In the genomic region with DNA sequence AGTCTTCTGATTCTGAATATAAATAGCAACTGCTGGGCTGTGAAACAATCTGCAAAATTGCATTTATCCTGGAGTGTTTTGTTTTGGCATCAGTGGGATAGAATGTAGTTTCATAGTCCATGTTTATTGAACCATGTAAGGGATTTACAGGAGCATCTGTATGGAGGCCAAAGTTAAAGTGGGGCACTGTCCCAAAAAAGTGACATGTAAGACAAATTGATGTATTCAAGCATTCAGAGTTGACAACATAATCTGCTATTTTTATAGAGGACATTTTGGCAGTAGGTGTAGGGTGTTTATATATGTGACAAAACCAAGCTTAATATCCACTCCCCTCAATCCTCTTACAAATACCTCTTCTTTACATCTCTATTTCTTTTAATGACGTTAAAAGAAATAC, we compare ENCODE assay signal across 23 cellular contexts.
"Had no signal": no experiment of that assay in that cellular context is flagged by ENCODE, and none has a peak within 500 bp of the region (broad histone marks: within the 10 kb centered on the region; RNA-seq: fewer than 3 reads in every experiment).

No MANE protein-coding gene starts in this region.

- H3K4me3 Mint-ChIP-seq: activated CD4-positive, alpha-beta T cell treated with anti-CD3 and anti-CD28 coated beads, Interleukin-2, amount 10 ng/mL, durations not matched to agents 7 days and 5 days; activated CD8-positive, alpha-beta T cell treated with anti-CD3 and anti-CD28 coated beads, Interleukin-2, amount 10 ng/mL, durations not matched to agents 7 days and 5 days; activated naive CD8-positive, alpha-beta T cell treated with anti-CD3 and anti-CD28 coated beads, Interleukin-2, amount 50 U/mL, for 24 hours; activated T-helper 1 cell treated with anti-CD3 and anti-CD28 coated beads, Interleukin-12 subunit alpha, Interleukin-12 subunit beta, Interleukin-2, Interleukin-4 antibody, amounts not matched to agents 30 ng/mL and 10 ng/mL and 1 ng/mL, durations not matched to agents 14 hours and 24 hours and 36 hours; endodermal cell; naive B cell; neural crest cell; stimulated activated naive B cell treated with anti-CD40 and anti-IgM and Interleukin-4, amounts not matched to agents 10 μg/mL and 1 μg/mL and 100 μg/mL, for 72 hours; T-helper 2 cell treated with Interferon-gamma antibody and Interleukin-4, amounts not matched to agents 5 μg/mL and 100 μg/mL, for 36 hours had no signal

- H3K36me3 Mint-ChIP-seq: naive B cell; stimulated activated naive B cell treated with anti-CD40 and anti-IgM and Interleukin-4, amounts not matched to agents 10 μg/mL and 1 μg/mL and 100 μg/mL, for 72 hours had no signal

- H3K27ac ChIP-seq: colonic mucosa, testis, uterus, VCaP had no signal

- H3K9me3 ChIP-seq: colonic mucosa, testis, uterus had no signal

- ATAC-seq: activated CD8-positive, alpha-beta T cell treated with anti-CD3 and anti-CD28 coated beads, Interleukin-2, amount 10 ng/mL, durations not matched to agents 7 days and 5 days; activated naive CD8-positive, alpha-beta T cell treated with anti-CD3 and anti-CD28 coated beads, Interleukin-2, amount 50 U/mL, for 24 hours; stimulated activated naive B cell treated with anti-CD40 and anti-IgM and Interleukin-4, amounts not matched to agents 10 μg/mL and 1 μg/mL and 100 μg/mL, for 72 hours had no signal

- H3K4me1 ChIP-seq: colonic mucosa, testis, uterus had no signal

- H3K27ac Mint-ChIP-seq: activated CD4-positive, alpha-beta T cell treated with anti-CD3 and anti-CD28 coated beads, Interleukin-2, amount 10 ng/mL, durations not matched to agents 7 days and 5 days; activated CD8-positive, alpha-beta T cell treated with anti-CD3 and anti-CD28 coated beads, Interleukin-2, amount 10 ng/mL, durations not matched to agents 7 days and 5 days; activated naive CD8-positive, alpha-beta T cell treated with anti-CD3 and anti-CD28 coated beads, Interleukin-2, amount 50 U/mL, for 24 hours; activated T-helper 1 cell treated with anti-CD3 and anti-CD28 coated beads, Interleukin-12 subunit alpha, Interleukin-12 subunit beta, Interleukin-2, Interleukin-4 antibody, amounts not matched to agents 30 ng/mL and 10 ng/mL and 1 ng/mL, durations not matched to agents 14 hours and 24 hours and 36 hours; endodermal cell; naive B cell; stimulated activated naive B cell treated with anti-CD40 and anti-IgM and Interleukin-4, amounts not matched to agents 10 μg/mL and 1 μg/mL and 100 μg/mL, for 72 hours; T-helper 2 cell treated with Interferon-gamma antibody and Interleukin-4, amounts not matched to agents 5 μg/mL and 100 μg/mL, for 36 hours had no signal

- H3K4me3 ChIP-seq: colonic mucosa, lung, testis, uterus had no signal

- H3K4me1 Mint-ChIP-seq: activated naive CD8-positive, alpha-beta T cell treated with anti-CD3 and anti-CD28 coated beads, Interleukin-2, amount 50 U/mL, for 24 hours; naive B cell; stimulated activated naive B cell treated with anti-CD40 and anti-IgM and Interleukin-4, amounts not matched to agents 10 μg/mL and 1 μg/mL and 100 μg/mL, for 72 hours had no signal

- H3K27me3 ChIP-seq: colonic mucosa, testis, uterus had no signal

- DNase-seq: activated CD4-positive, alpha-beta T cell treated with anti-CD3 and anti-CD28 coated beads, Interleukin-2, amount 10 ng/mL, durations not matched to agents 7 days and 5 days; activated CD4-positive, CD25-positive, alpha-beta regulatory T cell treated with anti-CD3 and anti-CD28 coated beads, Interleukin-2, amount 50 U/mL, for 72 hours; activated CD8-positive, alpha-beta T cell treated with anti-CD3 and anti-CD28 coated beads, Interleukin-2, amount 10 ng/mL, durations not matched to agents 7 days and 5 days; activated gamma-delta T cell; activated naive CD4-positive, alpha-beta T cell treated with anti-CD3 and anti-CD28 coated beads, Interleukin-2, amount 50 U/mL, for 16 hours; activated naive CD8-positive, alpha-beta T cell treated with anti-CD3 and anti-CD28 coated beads, Interleukin-2, amount 50 U/mL, for 24 hours; anterior cingulate cortex; central memory CD4-positive, alpha-beta T cell; colonic mucosa; endodermal cell; naive B cell; occipital lobe; stimulated activated CD4-positive, alpha-beta T cell treated with anti-CD3 and anti-CD28 coated beads, Interleukin-2, amount 100 ng/mL, for 48 hours; stimulated activated CD8-positive, alpha-beta memory T cell treated with anti-CD3 and anti-CD28 coated beads, Interleukin-4, amount 100 ng/mL, for 48 hours; stimulated activated naive B cell treated with anti-CD40 and anti-IgM and Interleukin-4, amounts not matched to agents 10 μg/mL and 1 μg/mL and 100 μg/mL, for 72 hours; testis; trophoblast cell; uterus had no signal

- H3K9me3 Mint-ChIP-seq: activated CD4-positive, alpha-beta T cell treated with anti-CD3 and anti-CD28 coated beads, Interleukin-2, amount 10 ng/mL, durations not matched to agents 7 days and 5 days; activated naive CD8-positive, alpha-beta T cell treated with anti-CD3 and anti-CD28 coated beads, Interleukin-2, amount 50 U/mL, for 24 hours; activated T-helper 1 cell treated with anti-CD3 and anti-CD28 coated beads, Interleukin-12 subunit alpha, Interleukin-12 subunit beta, Interleukin-2, Interleukin-4 antibody, amounts not matched to agents 30 ng/mL and 10 ng/mL and 1 ng/mL, durations not matched to agents 14 hours and 24 hours and 36 hours; endodermal cell; T-helper 2 cell treated with Interferon-gamma antibody and Interleukin-4, amounts not matched to agents 5 μg/mL and 100 μg/mL, for 36 hours had no signal

- H3K27me3 Mint-ChIP-seq: activated CD4-positive, alpha-beta T cell treated with anti-CD3 and anti-CD28 coated beads, Interleukin-2, amount 10 ng/mL, durations not matched to agents 7 days and 5 days; activated naive CD8-positive, alpha-beta T cell treated with anti-CD3 and anti-CD28 coated beads, Interleukin-2, amount 50 U/mL, for 24 hours had no signal
